ENCODE assay signal across 15 cellular contexts in genomic region chr7:109545686-109546085, GRCh38.
"Had no signal": no experiment of that assay in that cellular context is flagged by ENCODE, and none has a peak within 500 bp of the region (broad histone marks: within the 10 kb centered on the region; RNA-seq: fewer than 3 reads in every experiment).

No MANE protein-coding gene starts in this region.

- H3K4me3 ChIP-seq: psoas muscle, right lobe of liver, tibial artery, upper lobe of left lung, uterus had no signal

- DNase-seq: dermis blood vessel endothelial cell; erythroblast; left colon; naive thymus-derived CD4-positive, alpha-beta T cell; nephron progenitor cell; psoas muscle; retina; right lobe of liver; stimulated activated CD4-positive, alpha-beta T cell treated with anti-CD3 and anti-CD28 coated beads, Interleukin-4, amount 100 ng/mL, for 1 hour; tibial artery; upper lobe of left lung; uterus had no signal

- H3K4me1 ChIP-seq: foreskin keratinocyte, psoas muscle, right lobe of liver, tibial artery, upper lobe of left lung, uterus had no signal

- H3K36me3 ChIP-seq: neutrophil, right lobe of liver, tibial artery, upper lobe of left lung, uterus had no signal

- H3K27ac ChIP-seq: foreskin keratinocyte, neutrophil, psoas muscle, right lobe of liver, tibial artery, upper lobe of left lung, uterus had no signal

- H3K27me3 ChIP-seq: foreskin keratinocyte, neutrophil, right lobe of liver, tibial artery, upper lobe of left lung, uterus had no signal

- ATAC-seq: foreskin keratinocyte; left colon; naive thymus-derived CD4-positive, alpha-beta T cell; psoas muscle; right lobe of liver; stimulated activated memory B cell treated with anti-CD40 and anti-IgM and Interleukin-4, amounts not matched to agents 10 μg/mL and 1 μg/mL and 100 μg/mL, for 72 hours had no signal

- H3K9me3 ChIP-seq: neutrophil, psoas muscle, right lobe of liver, tibial artery, upper lobe of left lung, uterus had no signal
